ENCODE assay signal across 8 cellular contexts in the genomic region with DNA sequence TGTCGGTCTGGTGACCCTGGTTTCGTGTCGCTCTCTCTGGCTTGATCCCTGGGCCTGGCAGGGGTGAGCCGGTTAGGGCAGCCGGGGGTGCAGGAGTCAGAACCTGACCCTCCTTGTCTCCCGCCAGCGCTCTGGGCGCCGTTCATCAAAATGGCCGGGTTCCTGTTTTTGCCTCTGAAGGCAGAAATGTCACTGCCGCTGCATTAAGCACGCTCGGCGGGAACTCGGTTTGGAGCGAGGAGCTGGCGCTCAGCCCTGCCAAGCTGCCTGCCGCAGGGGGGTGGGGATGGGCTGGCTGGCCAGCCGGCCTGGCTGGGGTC.
A peak's percentile ranks its signal among the peaks of the same experiment; 100 is the strongest.
DNase-seq lines count a peak whose midpoint lies in the region; ATAC-seq and TF ChIP-seq lines count a peak whose summit lies in the region.

No MANE protein-coding gene starts in this region.

- H3K9me3 Mint-ChIP-seq in activated naive CD4-positive, alpha-beta T cell treated with anti-CD3 and anti-CD28 coated beads for 36 hours = no peaks in the 10 kb centered on the region
- H3K9me3 Mint-ChIP-seq in type B pancreatic cell = no peaks in the 10 kb centered on the region

- peak overlapping the region; percentile 89 for H3K27ac ChIP-seq in layer of hippocampus (ENCODE audit: low read depth, low read length)

- peaks cover 2% of the 10 kb centered on the region for H3K27me3 Mint-ChIP-seq in activated naive CD4-positive, alpha-beta T cell treated with anti-CD3 and anti-CD28 coated beads for 36 hours (ENCODE audit: low read depth)
- peaks cover 22% of the 10 kb centered on the region for H3K27me3 Mint-ChIP-seq in type B pancreatic cell

- CTCF ChIA-PET in activated naive CD4-positive, alpha-beta T cell treated with anti-CD3 and anti-CD28 coated beads for 36 hours (lab: Charles Lee) = interaction anchor here (1.4 to 2.5 kb wide), 5 partner anchors 11 to 151 kb away, joined by 3 to 12 read pairs (median 4); a partner anchor contains a TSS

- no peaks in the 10 kb centered on the region for H3K27me3 ChIP-seq in layer of hippocampus (ENCODE audit: control insufficient read depth, insufficient read depth, low read length)

- peaks cover 10% of the 10 kb centered on the region for H3K4me1 Mint-ChIP-seq in activated naive CD4-positive, alpha-beta T cell treated with anti-CD3 and anti-CD28 coated beads for 36 hours (ENCODE audit: low read depth)
- peaks cover 28% of the 10 kb centered on the region for H3K4me1 Mint-ChIP-seq in type B pancreatic cell (ENCODE audit: unreplicated experiment)

- H3K27ac Mint-ChIP-seq in activated naive CD4-positive, alpha-beta T cell treated with anti-CD3 and anti-CD28 coated beads for 36 hours = no peak overlapping the region
- H3K27ac Mint-ChIP-seq in type B pancreatic cell = peak overlapping the region; percentile 61

- no peak for DNase-seq in activated naive CD4-positive, alpha-beta T cell treated with anti-CD3 and anti-CD28 coated beads for 36 hours
- no peak for DNase-seq in activated naive CD4-positive, alpha-beta T cell treated with Interleukin-2 at 50 U/mL for 16 hours
- DNase-seq in amygdala (lab: John Stamatoyannopoulos, UW) (peak in 37 of 56 donors; percentile 22 to 76 (median 54)), type B pancreatic cell (ENCODE audit: extremely low spot score, unreplicated experiment) (no peak), iPS-NIHi11 (ENCODE audit: low spot score) (no peak)

- no peak for ATAC-seq in GM18502 (IDR thresholded peaks at IDR 0.05; ENCODE audit: poor library complexity, unreplicated experiment)
- no peak for ATAC-seq in GM18873 (IDR thresholded peaks at IDR 0.05; ENCODE audit: low FRiP score, unreplicated experiment)

- no peak for TF ChIP-seq CTCF in type B pancreatic cell (conservative IDR thresholded peaks at IDR 0.05)

- H3K4me3 Mint-ChIP-seq in activated naive CD4-positive, alpha-beta T cell treated with anti-CD3 and anti-CD28 coated beads for 36 hours = peak overlapping the region; percentile 62
- H3K4me3 Mint-ChIP-seq in type B pancreatic cell = peak overlapping the region; percentile 82

- intact Hi-C loops in activated naive CD4-positive, alpha-beta T cell treated with anti-CD3 and anti-CD28 coated beads for 36 hours (cut with micrococcal nuclease) = loop anchor here (1.0 to 5.0 kb wide), 4 partner anchors 35 to 135 kb away; no protein-coding TSS in a partner anchor

- H3K36me3 Mint-ChIP-seq in activated naive CD4-positive, alpha-beta T cell treated with anti-CD3 and anti-CD28 coated beads for 36 hours (ENCODE audit: low read depth) = no peaks in the 10 kb centered on the region
- no peaks in the 10 kb centered on the region for H3K36me3 Mint-ChIP-seq in type B pancreatic cell

Comparison
In these comparisons a context has a peak if more than half of its experiments do, and no peak if none do; other contexts are left out.
1. DNase-seq: peak in amygdala (37 of 56); none in activated naive CD4-positive, alpha-beta T cell treated with anti-CD3 and anti-CD28 coated beads for 36 hours (single experiment), activated naive CD4-positive, alpha-beta T cell treated with Interleukin-2 at 50 U/mL for 16 hours (single experiment), type B pancreatic cell (single experiment) and iPS-NIHi11 (single experiment).